Comparison of ENCODE assay signal across 12 cellular contexts in the genomic region with DNA sequence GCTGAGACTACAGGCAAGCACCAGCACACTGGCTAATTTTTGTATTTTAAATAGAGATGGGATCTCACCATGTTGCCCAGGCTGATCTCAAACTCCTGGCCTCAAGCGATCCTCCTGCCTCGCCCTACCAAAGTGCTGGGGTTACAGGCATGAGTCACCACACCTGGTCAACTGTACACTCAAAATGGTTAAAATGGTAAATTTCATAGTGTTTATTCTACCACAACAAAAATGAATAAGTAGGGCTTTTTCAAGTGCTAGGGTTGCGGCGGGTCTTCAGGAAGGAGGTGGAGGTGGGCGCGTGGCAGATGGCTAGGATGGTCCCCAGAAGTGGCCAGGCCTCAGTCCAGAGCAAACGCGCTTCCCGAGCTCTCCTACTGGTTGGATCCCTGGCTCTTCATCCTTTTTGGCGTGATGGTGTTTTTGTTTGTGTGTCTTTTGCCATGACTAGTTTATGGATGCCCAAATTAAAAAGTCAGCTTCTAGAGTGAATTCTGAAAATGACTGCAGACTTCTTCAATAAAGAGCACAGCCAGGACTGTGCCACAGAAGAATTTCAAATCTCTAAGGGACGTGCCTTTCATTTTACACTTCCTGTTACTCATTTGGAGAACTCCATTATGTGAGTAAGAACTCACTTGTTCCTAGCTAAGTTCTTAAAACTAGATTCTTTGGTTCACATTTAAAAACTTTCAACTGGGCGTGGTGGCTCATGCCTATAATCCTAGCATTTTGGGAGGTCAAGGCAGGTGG.
DNase-seq lines count a peak whose midpoint lies in the region; ATAC-seq and TF ChIP-seq lines count a peak whose summit lies in the region.
"Had no signal": no experiment of that assay in that cellular context is flagged by ENCODE, and none has a peak within 500 bp of the region (broad histone marks: within the 10 kb centered on the region; RNA-seq: fewer than 3 reads in every experiment).

No MANE protein-coding gene starts in this region.

- H3K27ac Mint-ChIP-seq in activated B cell treated with CpG ODN at 0.5 μM for 24 hours, result peak overlapping the region; percentile 1
- H3K27ac Mint-ChIP-seq in endodermal cell, result no peak overlapping the region

- H3K9ac ChIP-seq in endodermal cell (ENCODE audit: extremely low read depth, low read length, poor library complexity, severe bottlenecking), result no peak overlapping the region

- H3K4me1 ChIP-seq in endodermal cell (ENCODE audit: control insufficient read depth, insufficient read depth, low read length), result no peaks in the 10 kb centered on the region

- no peak overlapping the region for H3K4me3 Mint-ChIP-seq in activated B cell treated with CpG ODN at 0.5 μM for 24 hours
- H3K4me3 Mint-ChIP-seq in endodermal cell, result no peak overlapping the region

- ATAC-seq in GM18511 (IDR thresholded peaks at IDR 0.05; ENCODE audit: unreplicated experiment), result peak; percentile 93
- ATAC-seq in GM21367 (IDR thresholded peaks at IDR 0.05; ENCODE audit: unreplicated experiment), result peak; percentile 88
- peak; percentile 93 for ATAC-seq in HG03064 (IDR thresholded peaks at IDR 0.05; ENCODE audit: low read depth, unreplicated experiment)
- ATAC-seq in activated B cell treated with CpG ODN at 0.5 μM for 24 hours (ENCODE audit: low read depth), result peak; percentile 62

- CTCF ChIA-PET in activated B cell treated with CpG ODN at 0.5 μM for 24 hours (lab: Charles Lee), result interaction anchor here (1.8 kb wide), 1 partner anchor 50 kb away, joined by 4 read pairs; no protein-coding TSS in a partner anchor

- H3K36me3 Mint-ChIP-seq in activated B cell treated with CpG ODN at 0.5 μM for 24 hours (ENCODE audit: low read depth) (no peaks in the 10 kb centered on the region), endodermal cell (ENCODE audit: low read depth) (no peaks in the 10 kb centered on the region)

- H3K4me3 ChIP-seq in H7 (ENCODE audit: insufficient read depth, low read depth, low read length), result no peak overlapping the region
- H3K4me3 ChIP-seq in endodermal cell (ENCODE audit: low read length), result no peak overlapping the region

- 90 to 94% methylated on average over 9 to 12 of the region's 12 CpGs for WGBS in endodermal cell (ENCODE audit: insufficient coverage in 1 of 2, insufficient read length in 1 of 2), 2 experiments

- intact Hi-C loops in activated B cell treated with CpG ODN at 0.5 μM for 24 hours (cut with micrococcal nuclease), result no loop called here

- peaks cover 12% of the 10 kb centered on the region for H3K27me3 Mint-ChIP-seq in activated B cell treated with CpG ODN at 0.5 μM for 24 hours
- H3K27me3 Mint-ChIP-seq in endodermal cell (ENCODE audit: insufficient read depth), result peaks cover 4% of the 10 kb centered on the region

- H3K27ac ChIP-seq in endodermal cell (ENCODE audit: low read depth, low read length), result no peak overlapping the region

- TF ChIP-seq CTCF in activated B cell treated with CpG ODN at 0.5 μM for 24 hours (IDR thresholded peaks at IDR 0.05) (no peak), endodermal cell (conservative IDR thresholded peaks at IDR 0.05) (no peak)

- H3K36me3 ChIP-seq in H7 (replicated peaks; ENCODE audit: control insufficient read depth, insufficient read depth, low read length), result no peaks in the 10 kb centered on the region
- H3K36me3 ChIP-seq in endodermal cell (ENCODE audit: control insufficient read depth, insufficient read depth, low read length), result no peaks in the 10 kb centered on the region

- peaks cover 6% of the 10 kb centered on the region for H3K9me3 Mint-ChIP-seq in activated B cell treated with CpG ODN at 0.5 μM for 24 hours
- H3K9me3 Mint-ChIP-seq in endodermal cell, result peaks cover 9% of the 10 kb centered on the region

- H3K9me3 ChIP-seq in endodermal cell (ENCODE audit: control insufficient read depth, low read length), result peaks cover 8% of the 10 kb centered on the region

- no peak for DNase-seq in activated B cell treated with CpG ODN at 0.5 μM for 24 hours
- no peak for DNase-seq in HCEC 1CT
- DNase-seq in H7, result no peak
- DNase-seq in NCI-H2081 treated with DMSO at 0.1 percent for 48 hours (lab: John Stamatoyannopoulos, UW), result no peak
- no peak for DNase-seq in endodermal cell
- DNase-seq: amniotic stem cell, DMS79, NCI-H1436 treated with DMSO at 0.1 percent for 48 hours, Right ventricle myocardium superior had no signal

- H3K27me3 ChIP-seq in H7 (ENCODE audit: control insufficient read depth, insufficient read depth, low read length), result no peaks in the 10 kb centered on the region
- H3K27me3 ChIP-seq in endodermal cell (ENCODE audit: control insufficient read depth, insufficient read depth, low read length, poor library complexity, severe bottlenecking), result no peaks in the 10 kb centered on the region

- peaks cover 7% of the 10 kb centered on the region for H3K4me1 Mint-ChIP-seq in activated B cell treated with CpG ODN at 0.5 μM for 24 hours
- H3K4me1 Mint-ChIP-seq in endodermal cell, result no peaks in the 10 kb centered on the region

- POLR2A ChIA-PET in activated B cell treated with CpG ODN at 0.5 μM for 24 hours (lab: Charles Lee), result interaction anchor here (0.6 kb wide), 1 partner anchor 81 kb away, joined by 3 read pairs; no protein-coding TSS in a partner anchor
